ENCODE assay signal across 8 cellular contexts in the genomic region with DNA sequence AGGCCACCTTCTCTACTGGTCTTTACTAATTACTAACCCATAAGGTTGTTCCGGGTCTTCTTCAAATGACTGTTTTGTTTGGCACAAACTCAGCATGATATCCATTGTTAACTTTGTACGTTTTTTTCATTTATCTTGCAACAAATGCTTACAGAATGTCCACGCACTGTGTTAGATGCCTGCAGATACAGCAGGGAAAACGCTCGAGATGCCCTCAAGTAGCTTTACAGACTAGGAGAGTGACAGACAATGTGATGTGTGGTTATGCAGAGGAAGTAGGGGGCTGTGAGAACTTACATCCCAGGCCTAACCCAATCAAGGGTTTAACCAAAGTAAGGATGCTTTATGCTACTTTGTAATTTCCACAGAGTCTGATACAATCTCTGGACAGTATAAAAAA. TPM values are rescaled to one million over a fixed set of nuclear protein-coding genes. Genes with fewer than 3 reads are reported as not detected.
DNase-seq lines count a peak whose midpoint lies in the region; ATAC-seq and TF ChIP-seq lines count a peak whose summit lies in the region.

No MANE protein-coding gene starts in this region.

- H2BK12ac ChIP-seq in H9 (ENCODE audit: insufficient read length, low read depth, low read length), result no peak overlapping the region

- no peak overlapping the region for H3K18ac ChIP-seq in H9 (ENCODE audit: insufficient read length, low read depth, low read length)

- H3K4me2 ChIP-seq in H9 (ENCODE audit: insufficient read depth, insufficient read length, low read length), result peak overlapping the region; percentile 51
- peak overlapping the region; percentile 80 for H3K4me2 ChIP-seq in OCI-LY1 (ENCODE audit: low read length)

- H3K79me1 ChIP-seq in H9 (ENCODE audit: insufficient read depth, low read depth, low read length, poor library complexity, severe bottlenecking), result peaks cover 6% of the 10 kb centered on the region

- no peaks in the 10 kb centered on the region for H3K27me3 ChIP-seq in H9 (ENCODE audit: insufficient read depth, low read length)
- H3K27me3 ChIP-seq in OCI-LY1 (ENCODE audit: insufficient read depth, low read length), result no peaks in the 10 kb centered on the region
- H3K27me3 ChIP-seq in endocrine pancreas (ENCODE audit: control insufficient read depth, insufficient read depth, low read length), result no peaks in the 10 kb centered on the region

- no peak overlapping the region for H4K5ac ChIP-seq in H9 (ENCODE audit: insufficient read length, low read depth, low read length)

- H2BK15ac ChIP-seq in H9 (ENCODE audit: low read depth, low read length), result no peak overlapping the region

- H4K8ac ChIP-seq in H9 (replicated peaks; ENCODE audit: insufficient read length, low read depth, low read length), result no peak overlapping the region

- H3K23me2 ChIP-seq in H9 (ENCODE audit: insufficient read length, low read depth, low read length, poor library complexity, severe bottlenecking), result peaks cover 12% of the 10 kb centered on the region

- H2BK120ac ChIP-seq in H9 (ENCODE audit: low read depth, low read length, poor library complexity, severe bottlenecking), result no peak overlapping the region

- no peaks in the 10 kb centered on the region for H3F3A ChIP-seq in OCI-LY1 (ENCODE audit: insufficient read depth, low read length)

- H3K4me1 ChIP-seq in H9 (ENCODE audit: insufficient read depth, low read length) (no peaks in the 10 kb centered on the region), OCI-LY1 (ENCODE audit: insufficient read depth, low read length, severe bottlenecking) (peaks cover 28% of the 10 kb centered on the region), endocrine pancreas (ENCODE audit: control insufficient read depth, insufficient read depth, low read length) (peaks cover 6% of the 10 kb centered on the region)

- H3K9ac ChIP-seq in H9 (ENCODE audit: extremely low read depth, insufficient read length, low read length) (peak overlapping the region; percentile 92), OCI-LY1 (ENCODE audit: low read length) (peak overlapping the region; percentile 86), endocrine pancreas (ENCODE audit: control insufficient read depth, insufficient read depth, low read length) (no peak overlapping the region)

- no peak for ATAC-seq in HG02678 (IDR thresholded peaks at IDR 0.05; ENCODE audit: unreplicated experiment)

- H3K9me3 Mint-ChIP-seq in H9, result peaks cover 0 to 4% of the 10 kb centered on the region in 2 experiments; a peak in 3 of 5 replicates
- no peaks in the 10 kb centered on the region for H3K9me3 Mint-ChIP-seq in progenitor cell of endocrine pancreas (ENCODE audit: low read depth)

- no peak overlapping the region for H2AK5ac ChIP-seq in H9 (ENCODE audit: insufficient read length, low read length)

- H3T11ph ChIP-seq in H9 (ENCODE audit: low read length), result no peak overlapping the region

- H4K91ac ChIP-seq in H9 (ENCODE audit: insufficient read length, low read depth, low read length), result no peak overlapping the region

- H3K9me3 ChIP-seq in H9 (ENCODE audit: control insufficient read depth, low read depth, low read length) (no peaks in the 10 kb centered on the region), OCI-LY1 (ENCODE audit: low read length) (no peaks in the 10 kb centered on the region), endocrine pancreas (ENCODE audit: control insufficient read depth, low read length) (no peaks in the 10 kb centered on the region)

- no peak overlapping the region for H3K56ac ChIP-seq in H9 (ENCODE audit: insufficient read length, low read depth, low read length)

- no peak overlapping the region for H3K4ac ChIP-seq in H9 (ENCODE audit: low read depth, low read length)

- H3K36me3 ChIP-seq in OCI-LY1 (ENCODE audit: insufficient read depth, low read length) (peaks cover 29% of the 10 kb centered on the region), endocrine pancreas (ENCODE audit: control insufficient read depth, insufficient read depth, low read length) (no peaks in the 10 kb centered on the region)

- H4K20me1 ChIP-seq in H9 (ENCODE audit: control insufficient read depth, insufficient read depth, insufficient read length) (no peaks in the 10 kb centered on the region), OCI-LY1 (ENCODE audit: insufficient read depth, low read length) (no peaks in the 10 kb centered on the region)

- POLR2A ChIA-PET in RWPE1 (lab: Yijun Ruan, JAX; ENCODE audit: low non-redundant PET), result no interaction called here

- H3K14ac ChIP-seq in H9 (ENCODE audit: insufficient read depth, low read length), result no peak overlapping the region

- peaks cover 17 to 27% (median 26%) of the 10 kb centered on the region in 3 experiments for H3K36me3 Mint-ChIP-seq in H9 (ENCODE audit: insufficient read depth in 1 of 3, low read depth in 3 of 3)
- peaks cover 3% of the 10 kb centered on the region for H3K36me3 Mint-ChIP-seq in progenitor cell of endocrine pancreas (ENCODE audit: insufficient read depth)

- peaks cover 14 to 18% of the 10 kb centered on the region in 2 experiments for H3K4me1 Mint-ChIP-seq in H9
- peaks cover 8% of the 10 kb centered on the region for H3K4me1 Mint-ChIP-seq in progenitor cell of endocrine pancreas (ENCODE audit: low read depth)

- H2AFZ ChIP-seq in H9 (ENCODE audit: low read length) (no peak overlapping the region), OCI-LY1 (ENCODE audit: low read length) (no peak overlapping the region)

- H3K4me3 Mint-ChIP-seq in H9 (peak overlapping the region; percentile 90), progenitor cell of endocrine pancreas (ENCODE audit: low read depth) (peak overlapping the region; percentile 94)

- H3K23ac ChIP-seq in H9 (ENCODE audit: insufficient read length, low read depth, low read length), result no peak overlapping the region

- H2BK5ac ChIP-seq in H9 (ENCODE audit: insufficient read length, low read length), result no peak overlapping the region

- TF ChIP-seq CTCF in H9 (conservative IDR thresholded peaks at IDR 0.05) (no peak), OCI-LY1 (IDR thresholded peaks at IDR 0.05; ENCODE audit: low read length) (no peak), progenitor cell of endocrine pancreas (IDR thresholded peaks at IDR 0.05; ENCODE audit: unreplicated experiment) (no peak), RWPE1 (conservative IDR thresholded peaks at IDR 0.05; ENCODE audit: low read depth) (no peak)

- H3K27me3 Mint-ChIP-seq in H9 (ENCODE audit: low read depth), result no peaks in the 10 kb centered on the region
- H3K27me3 Mint-ChIP-seq in progenitor cell of endocrine pancreas, result no peaks in the 10 kb centered on the region

- DNase-seq in H9 (no peak), progenitor cell of endocrine pancreas (ENCODE audit: low spot score, unreplicated experiment) (no peak), NCI-H524 (lab: John Stamatoyannopoulos, UW) (no peak), RWPE1 (ENCODE audit: low spot score) (no peak), GF-D8 (lab: John Stamatoyannopoulos, UW) (no peak)

- H3K27ac ChIP-seq in H9 (ENCODE audit: insufficient read length, low read depth, low read length) (no peak overlapping the region), OCI-LY1 (ENCODE audit: low read depth, low read length, poor library complexity, severe bottlenecking) (peak overlapping the region; percentile 57), RWPE1 (no peak overlapping the region)

- peak overlapping the region; percentile 74 for H3K4me3 ChIP-seq in OCI-LY1 (ENCODE audit: low read depth, low read length, poor library complexity, severe bottlenecking)
- H3K4me3 ChIP-seq in endocrine pancreas (ENCODE audit: control insufficient read depth, insufficient read depth, low read length), result peak overlapping the region; percentile 54

- CTCF ChIA-PET in RWPE1 (lab: Yijun Ruan, JAX), result no interaction called here

- H3K9me2 ChIP-seq in OCI-LY1 (ENCODE audit: low read depth, low read length), result no peaks in the 10 kb centered on the region

- WGBS in H9 (ENCODE audit: extremely low coverage, insufficient read length, low lambda C conversion rate), result no CpG with 5 or more reads among the region's 5 CpGs

- no peak overlapping the region for H2BK20ac ChIP-seq in H9 (ENCODE audit: low read depth, low read length, poor library complexity, severe bottlenecking)

- H3K27ac Mint-ChIP-seq in H9, result peak overlapping the region; percentile 88 to 98 (median 95); a peak in 6 of 7 replicates
- H3K27ac Mint-ChIP-seq in progenitor cell of endocrine pancreas, result peak overlapping the region; percentile 95

- H3K79me2 ChIP-seq in H9 (ENCODE audit: insufficient read depth, low read length), result peaks cover 5% of the 10 kb centered on the region; the same call in 1 of the 2 replicates
- H3K79me2 ChIP-seq in OCI-LY1 (ENCODE audit: insufficient read depth, low read length), result peaks cover 24% of the 10 kb centered on the region

RNA-seq across cellular contexts. Expression of a gene that starts 0.9 kb away (rescaled TPM):
- 103 and 108 TPM in 2 replicates for total RNA-seq in H9 (2021)
- total RNA-seq in progenitor cell of endocrine pancreas, result 51.3 and 54.3 TPM in 2 replicates

RNA-seq across cellular contexts. Expression of a gene that starts 23.9 kb away (rescaled TPM):
- 398 and 417 TPM in 2 replicates for total RNA-seq in H9 (2021)
- 498 and 504 TPM in 2 replicates for total RNA-seq in progenitor cell of endocrine pancreas

RNA-seq across cellular contexts. Expression of a gene that starts 35.3 kb away (rescaled TPM):
- total RNA-seq in H9 (2021) (not detected in 2 replicates), progenitor cell of endocrine pancreas (not detected in 2 replicates)
